In genomic region chr4:154589296-154590197, GRCh38 we compare ENCODE assay signal across 1 cellular context.
A peak's percentile ranks its signal among the peaks of the same experiment; 100 is the strongest.
TF ChIP-seq lines count a peak whose summit lies in the region.

No MANE protein-coding gene starts in this region.

TF ChIP-seq in HepG2, 621 proteins besides CTCF, POLR2A, EP300 and RAD21 (continued from another document and continues in another):
- TF ChIP-seq ZNF383 (CRISPR knock-in tag; IDR thresholded peaks at IDR 0.05; ENCODE audit: borderline replicate concordance), result 0 out of 2 replicates have a peak, but pooled peaks have one; percentile 38
- TF ChIP-seq RFXAP (CRISPR knock-in tag; IDR thresholded peaks at IDR 0.05; ENCODE audit: borderline replicate concordance), result no peak
- TF ChIP-seq SNAPC2 (CRISPR knock-in tag; IDR thresholded peaks at IDR 0.05), result peak; percentile 49; the same call in 1 of the 2 replicates
- TF ChIP-seq SP1 (IDR thresholded peaks at IDR 0.05), result no peak
- TF ChIP-seq SP1 (CRISPR knock-in tag; IDR thresholded peaks at IDR 0.05), result no peak
- TF ChIP-seq TGIF2 (CRISPR knock-in tag; IDR thresholded peaks at IDR 0.05), result no peak
- TF ChIP-seq CBX1 (IDR thresholded peaks at IDR 0.05; ENCODE audit: low read depth), result no peak
- no peak for TF ChIP-seq ZNF44 (CRISPR knock-in tag; IDR thresholded peaks at IDR 0.05)
- TF ChIP-seq, protein P1, sequence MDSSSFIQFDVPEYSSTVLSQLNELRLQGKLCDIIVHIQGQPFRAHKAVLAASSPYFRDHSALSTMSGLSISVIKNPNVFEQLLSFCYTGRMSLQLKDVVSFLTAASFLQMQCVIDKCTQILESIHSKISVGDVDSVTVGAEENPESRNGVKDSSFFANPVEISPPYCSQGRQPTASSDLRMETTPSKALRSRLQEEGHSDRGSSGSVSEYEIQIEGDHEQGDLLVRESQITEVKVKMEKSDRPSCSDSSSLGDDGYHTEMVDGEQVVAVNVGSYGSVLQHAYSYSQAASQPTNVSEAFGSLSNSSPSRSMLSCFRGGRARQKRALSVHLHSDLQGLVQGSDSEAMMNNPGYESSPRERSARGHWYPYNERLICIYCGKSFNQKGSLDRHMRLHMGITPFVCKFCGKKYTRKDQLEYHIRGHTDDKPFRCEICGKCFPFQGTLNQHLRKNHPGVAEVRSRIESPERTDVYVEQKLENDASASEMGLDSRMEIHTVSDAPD (CRISPR knock-in tag; IDR thresholded peaks at IDR 0.05), result peak; percentile 36; the same call in 1 of the 2 replicates
- TF ChIP-seq U2AF1 (optimal IDR thresholded peaks at IDR 0.05; ENCODE audit: low read depth, low read length), result no peak
- TF ChIP-seq MAFF (IDR thresholded peaks at IDR 0.05; ENCODE audit: low read depth, low read length), result no peak
- TF ChIP-seq BORCS8-MEF2B (CRISPR knock-in tag; IDR thresholded peaks at IDR 0.05), result peak; percentile 47; the same call in 1 of the 2 replicates
- TF ChIP-seq ZNF709 (CRISPR knock-in tag; IDR thresholded peaks at IDR 0.05), result no peak
- no peak for TF ChIP-seq ZNF615 (CRISPR knock-in tag; IDR thresholded peaks at IDR 0.05; ENCODE audit: borderline replicate concordance)
- TF ChIP-seq NBN (conservative IDR thresholded peaks at IDR 0.05), result no peak
- no peak for TF ChIP-seq ZNF253 (CRISPR knock-in tag; IDR thresholded peaks at IDR 0.05; ENCODE audit: borderline replicate concordance)
- no peak for TF ChIP-seq ZNF781 (CRISPR knock-in tag; IDR thresholded peaks at IDR 0.05; ENCODE audit: borderline replicate concordance, not compliant biosample characterization)
- TF ChIP-seq, protein P2, sequence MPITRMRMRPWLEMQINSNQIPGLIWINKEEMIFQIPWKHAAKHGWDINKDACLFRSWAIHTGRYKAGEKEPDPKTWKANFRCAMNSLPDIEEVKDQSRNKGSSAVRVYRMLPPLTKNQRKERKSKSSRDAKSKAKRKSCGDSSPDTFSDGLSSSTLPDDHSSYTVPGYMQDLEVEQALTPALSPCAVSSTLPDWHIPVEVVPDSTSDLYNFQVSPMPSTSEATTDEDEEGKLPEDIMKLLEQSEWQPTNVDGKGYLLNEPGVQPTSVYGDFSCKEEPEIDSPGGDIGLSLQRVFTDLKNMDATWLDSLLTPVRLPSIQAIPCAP (CRISPR knock-in tag; IDR thresholded peaks at IDR 0.05; ENCODE audit: low read depth), result no peak
- TF ChIP-seq HMG20B (CRISPR knock-in tag; conservative IDR thresholded peaks at IDR 0.05), result no peak
- 0 out of 2 replicates have a peak, but pooled peaks have one; percentile 32 for TF ChIP-seq ATF5 (CRISPR knock-in tag; IDR thresholded peaks at IDR 0.05; ENCODE audit: low read depth)
- TF ChIP-seq, protein P3, sequence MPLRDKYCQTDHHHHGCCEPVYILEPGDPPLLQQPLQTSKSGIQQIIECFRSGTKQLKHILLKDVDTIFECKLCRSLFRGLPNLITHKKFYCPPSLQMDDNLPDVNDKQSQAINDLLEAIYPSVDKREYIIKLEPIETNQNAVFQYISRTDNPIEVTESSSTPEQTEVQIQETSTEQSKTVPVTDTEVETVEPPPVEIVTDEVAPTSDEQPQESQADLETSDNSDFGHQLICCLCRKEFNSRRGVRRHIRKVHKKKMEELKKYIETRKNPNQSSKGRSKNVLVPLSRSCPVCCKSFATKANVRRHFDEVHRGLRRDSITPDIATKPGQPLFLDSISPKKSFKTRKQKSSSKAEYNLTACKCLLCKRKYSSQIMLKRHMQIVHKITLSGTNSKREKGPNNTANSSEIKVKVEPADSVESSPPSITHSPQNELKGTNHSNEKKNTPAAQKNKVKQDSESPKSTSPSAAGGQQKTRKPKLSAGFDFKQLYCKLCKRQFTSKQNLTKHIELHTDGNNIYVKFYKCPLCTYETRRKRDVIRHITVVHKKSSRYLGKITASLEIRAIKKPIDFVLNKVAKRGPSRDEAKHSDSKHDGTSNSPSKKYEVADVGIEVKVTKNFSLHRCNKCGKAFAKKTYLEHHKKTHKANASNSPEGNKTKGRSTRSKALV (CRISPR knock-in tag; IDR thresholded peaks at IDR 0.05), result no peak
- TF ChIP-seq SATB2 (CRISPR knock-in tag; IDR thresholded peaks at IDR 0.05), result no peak
- TF ChIP-seq GZF1 (CRISPR knock-in tag; IDR thresholded peaks at IDR 0.05), result no peak
- no peak for TF ChIP-seq ZNF569 (CRISPR knock-in tag; IDR thresholded peaks at IDR 0.05; ENCODE audit: borderline replicate concordance)
- no peak for TF ChIP-seq ZNF598 (CRISPR knock-in tag; IDR thresholded peaks at IDR 0.05; ENCODE audit: borderline replicate concordance)
- no peak for TF ChIP-seq NR1H2 (CRISPR knock-in tag; IDR thresholded peaks at IDR 0.05; ENCODE audit: borderline replicate concordance, low read depth)
- TF ChIP-seq RORA (CRISPR knock-in tag; IDR thresholded peaks at IDR 0.05), result no peak
- TF ChIP-seq HNRNPLL (IDR thresholded peaks at IDR 0.05; ENCODE audit: low read depth, low read length, poor library complexity, severe bottlenecking), result no peak
- TF ChIP-seq ZNF839 (CRISPR knock-in tag; IDR thresholded peaks at IDR 0.05; ENCODE audit: borderline replicate concordance), result no peak
- TF ChIP-seq GTF3A (CRISPR knock-in tag; conservative IDR thresholded peaks at IDR 0.05), result 0 out of 2 replicates have a peak, but pooled peaks have one; percentile 52
- no peak for TF ChIP-seq ZNF143 (CRISPR knock-in tag; IDR thresholded peaks at IDR 0.05)
- no peak for TF ChIP-seq ZNF382 (CRISPR knock-in tag; IDR thresholded peaks at IDR 0.05; ENCODE audit: borderline replicate concordance)
- TF ChIP-seq HNRNPL (IDR thresholded peaks at IDR 0.05; ENCODE audit: low read depth, low read length), result no peak
- no peak for TF ChIP-seq SIN3B (IDR thresholded peaks at IDR 0.05; ENCODE audit: low read length)
- TF ChIP-seq, protein P4, sequence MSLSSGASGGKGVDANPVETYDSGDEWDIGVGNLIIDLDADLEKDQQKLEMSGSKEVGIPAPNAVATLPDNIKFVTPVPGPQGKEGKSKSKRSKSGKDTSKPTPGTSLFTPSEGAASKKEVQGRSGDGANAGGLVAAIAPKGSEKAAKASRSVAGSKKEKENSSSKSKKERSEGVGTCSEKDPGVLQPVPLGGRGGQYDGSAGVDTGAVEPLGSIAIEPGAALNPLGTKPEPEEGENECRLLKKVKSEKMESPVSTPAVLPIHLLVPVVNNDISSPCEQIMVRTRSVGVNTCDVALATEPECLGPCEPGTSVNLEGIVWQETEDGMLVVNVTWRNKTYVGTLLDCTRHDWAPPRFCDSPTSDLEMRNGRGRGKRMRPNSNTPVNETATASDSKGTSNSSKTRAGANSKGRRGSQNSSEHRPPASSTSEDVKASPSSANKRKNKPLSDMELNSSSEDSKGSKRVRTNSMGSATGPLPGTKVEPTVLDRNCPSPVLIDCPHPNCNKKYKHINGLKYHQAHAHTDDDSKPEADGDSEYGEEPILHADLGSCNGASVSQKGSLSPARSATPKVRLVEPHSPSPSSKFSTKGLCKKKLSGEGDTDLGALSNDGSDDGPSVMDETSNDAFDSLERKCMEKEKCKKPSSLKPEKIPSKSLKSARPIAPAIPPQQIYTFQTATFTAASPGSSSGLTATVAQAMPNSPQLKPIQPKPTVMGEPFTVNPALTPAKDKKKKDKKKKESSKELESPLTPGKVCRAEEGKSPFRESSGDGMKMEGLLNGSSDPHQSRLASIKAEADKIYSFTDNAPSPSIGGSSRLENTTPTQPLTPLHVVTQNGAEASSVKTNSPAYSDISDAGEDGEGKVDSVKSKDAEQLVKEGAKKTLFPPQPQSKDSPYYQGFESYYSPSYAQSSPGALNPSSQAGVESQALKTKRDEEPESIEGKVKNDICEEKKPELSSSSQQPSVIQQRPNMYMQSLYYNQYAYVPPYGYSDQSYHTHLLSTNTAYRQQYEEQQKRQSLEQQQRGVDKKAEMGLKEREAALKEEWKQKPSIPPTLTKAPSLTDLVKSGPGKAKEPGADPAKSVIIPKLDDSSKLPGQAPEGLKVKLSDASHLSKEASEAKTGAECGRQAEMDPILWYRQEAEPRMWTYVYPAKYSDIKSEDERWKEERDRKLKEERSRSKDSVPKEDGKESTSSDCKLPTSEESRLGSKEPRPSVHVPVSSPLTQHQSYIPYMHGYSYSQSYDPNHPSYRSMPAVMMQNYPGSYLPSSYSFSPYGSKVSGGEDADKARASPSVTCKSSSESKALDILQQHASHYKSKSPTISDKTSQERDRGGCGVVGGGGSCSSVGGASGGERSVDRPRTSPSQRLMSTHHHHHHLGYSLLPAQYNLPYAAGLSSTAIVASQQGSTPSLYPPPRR (CRISPR knock-in tag; IDR thresholded peaks at IDR 0.05; ENCODE audit: borderline replicate concordance), result peak; percentile 49; the same call in 1 of the 2 replicates
- TF ChIP-seq ZNF713 (CRISPR knock-in tag; IDR thresholded peaks at IDR 0.05), result no peak
- no peak for TF ChIP-seq MAZ (IDR thresholded peaks at IDR 0.05; ENCODE audit: borderline replicate concordance, low read depth, low read length)
- TF ChIP-seq MAZ (CRISPR knock-in tag; IDR thresholded peaks at IDR 0.05; ENCODE audit: low read depth), result no peak
- TF ChIP-seq, protein P5, sequence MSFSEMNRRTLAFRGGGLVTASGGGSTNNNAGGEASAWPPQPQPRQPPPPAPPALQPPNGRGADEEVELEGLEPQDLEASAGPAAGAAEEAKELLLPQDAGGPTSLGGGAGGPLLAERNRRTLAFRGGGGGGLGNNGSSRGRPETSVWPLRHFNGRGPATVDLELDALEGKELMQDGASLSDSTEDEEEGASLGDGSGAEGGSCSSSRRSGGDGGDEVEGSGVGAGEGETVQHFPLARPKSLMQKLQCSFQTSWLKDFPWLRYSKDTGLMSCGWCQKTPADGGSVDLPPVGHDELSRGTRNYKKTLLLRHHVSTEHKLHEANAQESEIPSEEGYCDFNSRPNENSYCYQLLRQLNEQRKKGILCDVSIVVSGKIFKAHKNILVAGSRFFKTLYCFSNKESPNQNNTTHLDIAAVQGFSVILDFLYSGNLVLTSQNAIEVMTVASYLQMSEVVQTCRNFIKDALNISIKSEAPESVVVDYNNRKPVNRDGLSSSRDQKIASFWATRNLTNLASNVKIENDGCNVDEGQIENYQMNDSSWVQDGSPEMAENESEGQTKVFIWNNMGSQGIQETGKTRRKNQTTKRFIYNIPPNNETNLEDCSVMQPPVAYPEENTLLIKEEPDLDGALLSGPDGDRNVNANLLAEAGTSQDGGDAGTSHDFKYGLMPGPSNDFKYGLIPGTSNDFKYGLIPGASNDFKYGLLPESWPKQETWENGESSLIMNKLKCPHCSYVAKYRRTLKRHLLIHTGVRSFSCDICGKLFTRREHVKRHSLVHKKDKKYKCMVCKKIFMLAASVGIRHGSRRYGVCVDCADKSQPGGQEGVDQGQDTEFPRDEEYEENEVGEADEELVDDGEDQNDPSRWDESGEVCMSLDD (CRISPR knock-in tag; IDR thresholded peaks at IDR 0.05; ENCODE audit: borderline replicate concordance), result no peak
- no peak for TF ChIP-seq ATF4 (CRISPR knock-in tag; IDR thresholded peaks at IDR 0.05)
- TF ChIP-seq RBM22 (optimal IDR thresholded peaks at IDR 0.05; ENCODE audit: low read length), result peak; percentile 89
- TF ChIP-seq RXRA (CRISPR knock-in tag; IDR thresholded peaks at IDR 0.05), result no peak
- TF ChIP-seq, protein P6, sequence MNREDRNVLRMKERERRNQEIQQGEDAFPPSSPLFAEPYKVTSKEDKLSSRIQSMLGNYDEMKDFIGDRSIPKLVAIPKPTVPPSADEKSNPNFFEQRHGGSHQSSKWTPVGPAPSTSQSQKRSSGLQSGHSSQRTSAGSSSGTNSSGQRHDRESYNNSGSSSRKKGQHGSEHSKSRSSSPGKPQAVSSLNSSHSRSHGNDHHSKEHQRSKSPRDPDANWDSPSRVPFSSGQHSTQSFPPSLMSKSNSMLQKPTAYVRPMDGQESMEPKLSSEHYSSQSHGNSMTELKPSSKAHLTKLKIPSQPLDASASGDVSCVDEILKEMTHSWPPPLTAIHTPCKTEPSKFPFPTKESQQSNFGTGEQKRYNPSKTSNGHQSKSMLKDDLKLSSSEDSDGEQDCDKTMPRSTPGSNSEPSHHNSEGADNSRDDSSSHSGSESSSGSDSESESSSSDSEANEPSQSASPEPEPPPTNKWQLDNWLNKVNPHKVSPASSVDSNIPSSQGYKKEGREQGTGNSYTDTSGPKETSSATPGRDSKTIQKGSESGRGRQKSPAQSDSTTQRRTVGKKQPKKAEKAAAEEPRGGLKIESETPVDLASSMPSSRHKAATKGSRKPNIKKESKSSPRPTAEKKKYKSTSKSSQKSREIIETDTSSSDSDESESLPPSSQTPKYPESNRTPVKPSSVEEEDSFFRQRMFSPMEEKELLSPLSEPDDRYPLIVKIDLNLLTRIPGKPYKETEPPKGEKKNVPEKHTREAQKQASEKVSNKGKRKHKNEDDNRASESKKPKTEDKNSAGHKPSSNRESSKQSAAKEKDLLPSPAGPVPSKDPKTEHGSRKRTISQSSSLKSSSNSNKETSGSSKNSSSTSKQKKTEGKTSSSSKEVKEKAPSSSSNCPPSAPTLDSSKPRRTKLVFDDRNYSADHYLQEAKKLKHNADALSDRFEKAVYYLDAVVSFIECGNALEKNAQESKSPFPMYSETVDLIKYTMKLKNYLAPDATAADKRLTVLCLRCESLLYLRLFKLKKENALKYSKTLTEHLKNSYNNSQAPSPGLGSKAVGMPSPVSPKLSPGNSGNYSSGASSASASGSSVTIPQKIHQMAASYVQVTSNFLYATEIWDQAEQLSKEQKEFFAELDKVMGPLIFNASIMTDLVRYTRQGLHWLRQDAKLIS (CRISPR knock-in tag; IDR thresholded peaks at IDR 0.05), result peak; percentile 25; the same call in 1 of the 2 replicates
- TF ChIP-seq CBFB (CRISPR knock-in tag; IDR thresholded peaks at IDR 0.05), result no peak
- TF ChIP-seq FOSL2 (CRISPR knock-in tag; IDR thresholded peaks at IDR 0.05), result no peak
- TF ChIP-seq ZFY (CRISPR knock-in tag; IDR thresholded peaks at IDR 0.05), result no peak
- TF ChIP-seq, protein P7, sequence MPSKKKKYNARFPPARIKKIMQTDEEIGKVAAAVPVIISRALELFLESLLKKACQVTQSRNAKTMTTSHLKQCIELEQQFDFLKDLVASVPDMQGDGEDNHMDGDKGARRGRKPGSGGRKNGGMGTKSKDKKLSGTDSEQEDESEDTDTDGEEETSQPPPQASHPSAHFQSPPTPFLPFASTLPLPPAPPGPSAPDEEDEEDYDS (CRISPR knock-in tag; IDR thresholded peaks at IDR 0.05), result 0 out of 2 replicates have a peak, but pooled peaks have one; percentile 11
- no peak for TF ChIP-seq FOXP1 (IDR thresholded peaks at IDR 0.05)
- no peak for TF ChIP-seq FOXP1 (CRISPR knock-in tag; IDR thresholded peaks at IDR 0.05)
- TF ChIP-seq BRF2 (CRISPR knock-in tag; IDR thresholded peaks at IDR 0.05), result peak; percentile 58; the same call in 1 of the 2 replicates
